In the genomic region with DNA sequence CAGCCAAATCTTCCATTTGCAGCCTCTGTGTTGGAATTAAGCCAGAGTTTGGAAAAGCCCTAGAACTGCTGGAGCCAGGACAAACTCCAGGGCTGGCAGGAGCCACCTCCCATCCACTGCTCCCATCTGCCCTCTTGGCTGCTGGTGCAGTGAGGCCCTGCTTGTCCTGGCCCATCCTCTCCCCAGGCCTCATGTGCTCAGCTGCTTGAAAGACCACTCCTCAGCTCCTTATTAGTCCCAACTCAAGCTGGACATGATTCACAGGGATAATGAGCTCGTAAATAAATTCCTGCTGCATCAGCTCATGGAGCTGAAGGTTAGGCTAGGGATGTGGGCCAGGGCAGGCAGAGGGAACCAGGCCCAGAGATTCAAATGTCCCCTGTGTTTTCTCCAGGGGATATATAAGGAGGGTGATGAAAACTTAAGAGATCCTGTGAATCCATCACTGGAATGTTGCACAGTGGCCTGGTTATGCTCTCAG, we compare ENCODE assay signal across 10 cellular contexts.
DNase-seq lines count a peak whose midpoint lies in the region; ATAC-seq and TF ChIP-seq lines count a peak whose summit lies in the region.
"Had no signal": no experiment of that assay in that cellular context is flagged by ENCODE, and none has a peak within 500 bp of the region (broad histone marks: within the 10 kb centered on the region; RNA-seq: fewer than 3 reads in every experiment).

No MANE protein-coding gene starts in this region.

- no peak overlapping the region for H3K4me3 Mint-ChIP-seq in mesothelial cell of epicardium
- H3K4me3 Mint-ChIP-seq: naive thymus-derived CD8-positive, alpha-beta T cell had no signal

- DNase-seq in LNCaP clone FGC (ENCODE audit: low read depth) (peak; percentile 72), mesothelial cell of epicardium (ENCODE audit: low spot score in 2 of 2, unreplicated experiment in 2 of 2) (peak in 1 of 2 experiments; percentile 34), ureter (ENCODE audit: low spot score) (peak; percentile 48), AML-193 (lab: John Stamatoyannopoulos, UW) (no peak)
- DNase-seq: activated CD4-positive, alpha-beta T cell treated with anti-CD3 and anti-CD28 coated beads, Interleukin-2, amount 50 U/mL, for 4 hours; NCI-H1092 had no signal

- no peaks in the 10 kb centered on the region for H3K36me3 Mint-ChIP-seq in mesothelial cell of epicardium
- H3K36me3 Mint-ChIP-seq: naive thymus-derived CD8-positive, alpha-beta T cell had no signal

- no peak for ATAC-seq in GM19452 (IDR thresholded peaks at IDR 0.05; ENCODE audit: unreplicated experiment)
- ATAC-seq in GM18498 (IDR thresholded peaks at IDR 0.05; ENCODE audit: unreplicated experiment) = no peak
- ATAC-seq: naive thymus-derived CD8-positive, alpha-beta T cell had no signal

- no peak overlapping the region for H3K4me3 ChIP-seq in LNCaP clone FGC (ENCODE audit: low read depth, low read length)

- H3K27ac Mint-ChIP-seq in mesothelial cell of epicardium = peak overlapping the region; percentile 88

- no peak for TF ChIP-seq CTCF in LNCaP clone FGC (IDR thresholded peaks at IDR 0.05; ENCODE audit: control insufficient read depth, extremely low read depth, insufficient read depth)
- no peak for TF ChIP-seq CTCF in mesothelial cell of epicardium (IDR thresholded peaks at IDR 0.05; ENCODE audit: unreplicated experiment)

- H3K9me3 Mint-ChIP-seq in mesothelial cell of epicardium = peaks cover 16% of the 10 kb centered on the region
- H3K9me3 Mint-ChIP-seq: naive thymus-derived CD8-positive, alpha-beta T cell had no signal

- H3K27ac ChIP-seq in cingulate gyrus (ENCODE audit: low read depth, low read length) = peak overlapping the region; percentile 34

- H3K4me1 Mint-ChIP-seq in mesothelial cell of epicardium = peaks cover 30% of the 10 kb centered on the region

- no peaks in the 10 kb centered on the region for H3K27me3 Mint-ChIP-seq in mesothelial cell of epicardium (ENCODE audit: low read depth)

Comparison
In these comparisons a context has a peak if more than half of its experiments do, and no peak if none do; other contexts are left out.
1. DNase-seq: peak in LNCaP clone FGC (single experiment) and ureter (single experiment); none in AML-193 (0 of 2).